ENCODE assay signal across 8 cellular contexts in the genomic region with DNA sequence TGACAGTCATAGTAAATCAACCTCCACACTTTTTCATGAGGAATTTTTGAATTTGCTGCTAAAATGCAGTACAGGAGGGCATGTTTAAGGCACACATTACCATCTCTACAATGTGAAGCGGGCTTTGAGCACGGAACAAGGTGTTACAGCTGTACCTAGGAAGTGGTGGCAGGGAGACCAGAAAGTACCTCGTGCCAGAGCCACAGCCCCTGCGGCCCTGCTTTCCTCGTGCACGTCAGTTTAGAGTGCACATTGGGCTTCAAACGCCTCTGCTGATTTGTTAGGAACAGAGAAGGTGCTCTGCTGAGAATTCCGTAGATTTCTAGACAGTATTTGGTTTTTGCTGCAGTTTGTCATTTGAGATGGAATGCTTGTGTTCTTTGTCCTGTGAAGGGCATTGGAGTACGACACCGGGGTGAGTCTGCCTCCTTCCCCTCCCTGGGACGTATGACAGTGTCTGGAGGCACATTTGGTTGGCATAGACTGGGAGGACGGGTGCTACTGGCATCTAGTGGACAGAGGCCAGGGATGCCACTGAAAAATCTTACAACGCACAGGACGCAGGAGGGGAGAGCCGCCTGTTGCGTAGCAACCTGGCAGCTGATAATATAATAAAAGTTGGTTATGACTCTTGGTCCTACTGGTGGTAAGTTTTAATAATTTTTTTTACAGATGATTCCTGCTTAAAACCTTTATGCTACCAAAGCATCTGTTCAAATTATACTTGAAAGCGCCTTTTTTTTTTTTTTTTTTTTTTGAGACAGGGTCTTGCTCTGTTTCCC. TPM values are rescaled to one million over a fixed set of nuclear protein-coding genes. Genes with fewer than 3 reads are reported as not detected.
DNase-seq lines count a peak whose midpoint lies in the region; ATAC-seq and TF ChIP-seq lines count a peak whose summit lies in the region.

No MANE protein-coding gene starts in this region.

- no peak overlapping the region for H3K9ac ChIP-seq in smooth muscle cell (ENCODE audit: low read depth)

- peaks cover 100% of the 10 kb centered on the region for H4K20me1 ChIP-seq in smooth muscle cell (ENCODE audit: low read depth)

- H3K79me2 ChIP-seq in smooth muscle cell (ENCODE audit: low read depth), result peaks cover 99% of the 10 kb centered on the region

- TF ChIP-seq CTCF in smooth muscle cell (IDR thresholded peaks at IDR 0.05; ENCODE audit: borderline replicate concordance, insufficient read depth, poor library complexity, severe bottlenecking), result peak; percentile 11

- no peak overlapping the region for H3K4me2 ChIP-seq in smooth muscle cell

- H3K4me3 ChIP-seq in smooth muscle cell, result no peak overlapping the region

- H3K27ac ChIP-seq in smooth muscle cell (ENCODE audit: low read depth), result peak overlapping the region; percentile 67

- ATAC-seq in HG03432 (IDR thresholded peaks at IDR 0.05; ENCODE audit: unreplicated experiment), result no peak

- no peaks in the 10 kb centered on the region for H3K9me3 ChIP-seq in smooth muscle cell (replicated peaks; ENCODE audit: low read depth)

- no peaks in the 10 kb centered on the region for H3F3A ChIP-seq in smooth muscle cell (ENCODE audit: low read depth)

- DNase-seq in DMS153 treated with DMSO at 0.1 percent for 48 hours (lab: John Stamatoyannopoulos, UW; ENCODE audit: unreplicated experiment), result peak; percentile 69
- DNase-seq in MV-4-11 (lab: John Stamatoyannopoulos, UW), result peak; percentile 26
- peak in 43 of 58 donors; percentile 12 to 83 (median 48) for DNase-seq in anterior cingulate cortex (lab: John Stamatoyannopoulos, UW)
- peak; percentile 69 for DNase-seq in hepatic stellate cell (ENCODE audit: low spot score)
- DNase-seq in smooth muscle cell (lab: John Stamatoyannopoulos, UW; ENCODE audit: unreplicated experiment), result no peak
- no peak for DNase-seq in stimulated activated CD4-positive, alpha-beta T cell treated with anti-CD3 and anti-CD28 coated beads, Interleukin-2, amount 100 ng/mL, for 24 hours
- no peak for DNase-seq in GOT3 (lab: John Stamatoyannopoulos, UW)

- no peaks in the 10 kb centered on the region for H3K27me3 ChIP-seq in smooth muscle cell (ENCODE audit: low read depth)

- no peak overlapping the region for H2AFZ ChIP-seq in smooth muscle cell (ENCODE audit: low read depth)

- H3K4me1 ChIP-seq in smooth muscle cell (ENCODE audit: low read depth), result peaks cover 15% of the 10 kb centered on the region

- no peaks in the 10 kb centered on the region for H3K36me3 ChIP-seq in smooth muscle cell (ENCODE audit: low read depth)

- WGBS in smooth muscle cell (ENCODE audit: low lambda C conversion rate), result 81% methylated on average over 17 of the region's 17 CpGs

RNA-seq across cellular contexts. Expression of gene FOXK2, which starts 9.1 kb away (rescaled TPM):
- 27.1 and 27.3 TPM in 2 replicates for total RNA-seq in smooth muscle cell
- 25.9 and 39.3 TPM in 2 replicates for polyA plus RNA-seq in smooth muscle cell

Comparison
In these comparisons a context has a peak if more than half of its experiments do, and no peak if none do; other contexts are left out.
1. DNase-seq: peak in DMS153 treated with DMSO at 0.1 percent for 48 hours (single experiment), MV-4-11 (single experiment), anterior cingulate cortex (43 of 58) and hepatic stellate cell (single experiment); none in smooth muscle cell (single experiment), stimulated activated CD4-positive, alpha-beta T cell treated with anti-CD3 and anti-CD28 coated beads, Interleukin-2, amount 100 ng/mL, for 24 hours (0 of 2) and GOT3 (single experiment).